9 cellular contexts compared by ENCODE assay signal in the genomic region with DNA sequence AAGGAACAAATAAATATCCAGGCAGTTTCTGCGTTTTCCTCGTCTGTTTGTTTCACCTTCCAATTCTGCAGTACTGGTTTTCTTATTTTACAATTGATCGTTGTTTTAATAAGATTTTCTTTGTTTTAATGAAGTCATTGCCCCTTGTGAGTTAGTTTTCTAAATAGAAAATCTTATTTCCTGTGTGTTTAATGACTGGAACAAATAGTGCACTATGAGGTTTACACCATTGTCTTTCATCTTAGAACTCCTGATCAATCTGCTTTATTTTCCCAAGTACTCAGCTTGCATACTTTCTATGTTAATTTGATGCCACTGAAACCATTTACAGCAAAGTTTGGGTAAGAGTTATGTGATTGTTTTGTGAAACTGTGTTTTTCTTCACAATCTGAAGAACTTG. TPM values are rescaled to one million over a fixed set of nuclear protein-coding genes. Genes with fewer than 3 reads are reported as not detected.
DNase-seq lines count a peak whose midpoint lies in the region; ATAC-seq and TF ChIP-seq lines count a peak whose summit lies in the region.
"Had no signal": no experiment of that assay in that cellular context is flagged by ENCODE, and none has a peak within 500 bp of the region (broad histone marks: within the 10 kb centered on the region; RNA-seq: fewer than 3 reads in every experiment).

No MANE protein-coding gene starts in this region.

- no peak overlapping the region for H4K5ac ChIP-seq in IMR-90 (ENCODE audit: low read depth, low read length)

- no peak overlapping the region for H4K91ac ChIP-seq in IMR-90 (ENCODE audit: insufficient read depth, low read depth, low read length)

- no peak overlapping the region for H3K4ac ChIP-seq in IMR-90 (ENCODE audit: low read depth, low read length)

- no peak overlapping the region for H2AK5ac ChIP-seq in IMR-90 (ENCODE audit: low read depth, low read length)

- H3K9me3 ChIP-seq in IMR-90 (ENCODE audit: control insufficient read depth, insufficient read depth, low read length) (no peaks in the 10 kb centered on the region), iPS-20b (ENCODE audit: insufficient read depth, low read depth, low read length) (no peaks in the 10 kb centered on the region)

- H3K9me3 Mint-ChIP-seq in activated naive CD8-positive, alpha-beta T cell treated with anti-CD3 and anti-CD28 coated beads, Interleukin-2, amount 50 U/mL, for 24 hours: peaks cover 5% of the 10 kb centered on the region
- H3K9me3 Mint-ChIP-seq in stimulated activated memory B cell treated with anti-CD40 and anti-IgM and Interleukin-4, amounts not matched to agents 10 μg/mL and 1 μg/mL and 100 μg/mL, for 72 hours: no peaks in the 10 kb centered on the region

- POLR2A ChIA-PET in IMR-90 (lab: Charles Lee; ENCODE audit: unreplicated experiment): interaction anchor here (0.7 kb wide), 1 partner anchor 263 kb away, joined by 3 read pairs; no protein-coding TSS in a partner anchor

- ATAC-seq in IMR-90 (ENCODE audit: low read depth): no peak
- ATAC-seq in activated naive CD8-positive, alpha-beta T cell treated with anti-CD3 and anti-CD28 coated beads, Interleukin-2, amount 50 U/mL, for 24 hours: no peak
- no peak for ATAC-seq in stimulated activated memory B cell treated with anti-CD40 and anti-IgM and Interleukin-4, amounts not matched to agents 10 μg/mL and 1 μg/mL and 100 μg/mL, for 72 hours

- no CpG with 5 or more reads among the region's 3 CpGs for WGBS in IMR-90 (ENCODE audit: extremely low coverage in 2 of 2, insufficient read length in 1 of 2), 2 experiments

- H3K27ac ChIP-seq in IMR-90 (ENCODE audit: insufficient read depth, low read length) (no peak overlapping the region), iPS-20b (ENCODE audit: low read length) (no peak overlapping the region)
- H3K27ac ChIP-seq: HL-60 had no signal

- peaks cover 16% of the 10 kb centered on the region for H3K27me3 Mint-ChIP-seq in activated naive CD8-positive, alpha-beta T cell treated with anti-CD3 and anti-CD28 coated beads, Interleukin-2, amount 50 U/mL, for 24 hours
- peaks cover 9% of the 10 kb centered on the region for H3K27me3 Mint-ChIP-seq in stimulated activated memory B cell treated with anti-CD40 and anti-IgM and Interleukin-4, amounts not matched to agents 10 μg/mL and 1 μg/mL and 100 μg/mL, for 72 hours

- CTCF ChIA-PET in IMR-90 (lab: Yijun Ruan, JAX): no interaction called here

- H3K36me3 Mint-ChIP-seq in activated naive CD8-positive, alpha-beta T cell treated with anti-CD3 and anti-CD28 coated beads, Interleukin-2, amount 50 U/mL, for 24 hours (ENCODE audit: low read depth): peaks cover 11% of the 10 kb centered on the region
- H3K36me3 Mint-ChIP-seq in stimulated activated memory B cell treated with anti-CD40 and anti-IgM and Interleukin-4, amounts not matched to agents 10 μg/mL and 1 μg/mL and 100 μg/mL, for 72 hours: peaks cover 8% of the 10 kb centered on the region

- H3K79me1 ChIP-seq in IMR-90 (ENCODE audit: low read depth in 1 of 2, low read length in 2 of 2): peaks cover 5 to 18% of the 10 kb centered on the region in 2 experiments; a peak in 3 of 4 replicates

- H2BK20ac ChIP-seq in IMR-90 (ENCODE audit: low read depth, low read length): no peak overlapping the region

- peak overlapping the region; percentile 94 for H2AFZ ChIP-seq in IMR-90 (replicated peaks; ENCODE audit: low read length, poor library complexity)

- H4K8ac ChIP-seq in IMR-90 (ENCODE audit: low read depth in 2 of 2, low read length in 2 of 2): no peak overlapping the region

- no peak overlapping the region for H3K23ac ChIP-seq in IMR-90 (ENCODE audit: low read depth, low read length)

- H3K9ac ChIP-seq in IMR-90 (ENCODE audit: low read depth, low read length): peak overlapping the region; percentile 75; the same call in 1 of the 2 replicates
- H3K9ac ChIP-seq in iPS-20b (ENCODE audit: low read depth, low read length): peak overlapping the region; percentile 67; the same call in 1 of the 2 replicates

- intact Hi-C loops in IMR-90 (cut with micrococcal nuclease): loop anchor here (5.0 kb wide), 1 partner anchor 47 kb away; no protein-coding TSS in a partner anchor

- no peak overlapping the region for H2AK9ac ChIP-seq in IMR-90 (replicated peaks; ENCODE audit: low read depth, low read length, poor library complexity)

- H3K4me2 ChIP-seq in IMR-90 (ENCODE audit: low read depth, low read length): peak overlapping the region; percentile 75

- dilution Hi-C loops in IMR-90 (cut with HindIII; ENCODE audit: low sequenced_read_pairs, unreplicated experiment): no loop called here

- H3K4me3 ChIP-seq in IMR-90 (ENCODE audit: insufficient read depth, low read depth, low read length) (peak overlapping the region; percentile 100), iPS-20b (ENCODE audit: low read length) (peak overlapping the region; percentile 80)

- no peak overlapping the region for H3K18ac ChIP-seq in IMR-90 (ENCODE audit: low read depth, low read length)

- no peak overlapping the region for H2BK15ac ChIP-seq in IMR-90 (ENCODE audit: low read depth, low read length)

- H3K4me1 ChIP-seq in IMR-90 (ENCODE audit: control insufficient read depth, insufficient read depth, low read length): no peaks in the 10 kb centered on the region
- peaks cover 13% of the 10 kb centered on the region; the same call in 1 of the 2 replicates for H3K4me1 ChIP-seq in iPS-20b (ENCODE audit: insufficient read depth, low read length)

- H2BK120ac ChIP-seq in IMR-90 (ENCODE audit: low read depth, low read length): no peak overlapping the region

- H3K14ac ChIP-seq in IMR-90 (replicated peaks; ENCODE audit: low read depth, low read length): no peak overlapping the region

- no peak overlapping the region for H3K56ac ChIP-seq in IMR-90 (ENCODE audit: extremely low read depth, insufficient read depth, low read length)

- TF ChIP-seq RAD21 in IMR-90 (IDR thresholded peaks at IDR 0.05; ENCODE audit: low read length): no peak

- H3K4me3 Mint-ChIP-seq in activated naive CD8-positive, alpha-beta T cell treated with anti-CD3 and anti-CD28 coated beads, Interleukin-2, amount 50 U/mL, for 24 hours: peak overlapping the region; percentile 90
- peak overlapping the region; percentile 95 for H3K4me3 Mint-ChIP-seq in stimulated activated memory B cell treated with anti-CD40 and anti-IgM and Interleukin-4, amounts not matched to agents 10 μg/mL and 1 μg/mL and 100 μg/mL, for 72 hours

- in situ Hi-C loops in IMR-90 (cut with MboI; ENCODE audit: low sequenced_read_pairs): no loop called here

- BruUV-seq in IMR-90 (replicated peaks; lab: Mats Ljungman, UMichigan): no TSS peak

- H3K27ac Mint-ChIP-seq in activated naive CD8-positive, alpha-beta T cell treated with anti-CD3 and anti-CD28 coated beads, Interleukin-2, amount 50 U/mL, for 24 hours: peak overlapping the region; percentile 96
- peak overlapping the region; percentile 98 for H3K27ac Mint-ChIP-seq in stimulated activated memory B cell treated with anti-CD40 and anti-IgM and Interleukin-4, amounts not matched to agents 10 μg/mL and 1 μg/mL and 100 μg/mL, for 72 hours

- H3K27me3 ChIP-seq in IMR-90 (ENCODE audit: control insufficient read depth, insufficient read depth, low read length): no peaks in the 10 kb centered on the region
- peaks cover 17% of the 10 kb centered on the region for H3K27me3 ChIP-seq in iPS-20b (ENCODE audit: insufficient read depth, low read length)

- 0 out of 2 replicates have a peak, but pooled peaks cover 3% of the 10 kb centered on the region for H3K9me1 ChIP-seq in IMR-90 (ENCODE audit: insufficient read depth, low read length)

- no peaks in the 10 kb centered on the region for H3K36me3 ChIP-seq in IMR-90 (ENCODE audit: control insufficient read depth, insufficient read depth, low read length)
- no peaks in the 10 kb centered on the region for H3K36me3 ChIP-seq in iPS-20b (ENCODE audit: insufficient read depth, low read depth, low read length)

- no peak for TF ChIP-seq CTCF in IMR-90 (conservative IDR thresholded peaks at IDR 0.05; ENCODE audit: low read depth, low read length)

- no peaks in the 10 kb centered on the region for H4K20me1 ChIP-seq in IMR-90 (ENCODE audit: insufficient read depth, low read length)

- H3K4me1 Mint-ChIP-seq in activated naive CD8-positive, alpha-beta T cell treated with anti-CD3 and anti-CD28 coated beads, Interleukin-2, amount 50 U/mL, for 24 hours: peaks cover 53% of the 10 kb centered on the region
- H3K4me1 Mint-ChIP-seq in stimulated activated memory B cell treated with anti-CD40 and anti-IgM and Interleukin-4, amounts not matched to agents 10 μg/mL and 1 μg/mL and 100 μg/mL, for 72 hours: peaks cover 9% of the 10 kb centered on the region

- no peak overlapping the region for H2BK5ac ChIP-seq in IMR-90 (ENCODE audit: low read depth, low read length, poor library complexity, severe bottlenecking)

- no peak for TF ChIP-seq POLR2A in IMR-90 (IDR thresholded peaks at IDR 0.05; ENCODE audit: low read depth, low read length)

- no peak for DNase-seq in IMR-90
- DNase-seq in activated naive CD8-positive, alpha-beta T cell treated with anti-CD3 and anti-CD28 coated beads, Interleukin-2, amount 50 U/mL, for 24 hours: no peak
- DNase-seq in ecto neural progenitor cell (ENCODE audit: low spot score): no peak
- DNase-seq in NCI-H510A treated with DMSO at 0.1 percent for 48 hours (lab: John Stamatoyannopoulos, UW): no peak
- no peak for DNase-seq in NCI-H1092 (lab: John Stamatoyannopoulos, UW)
- no peak for DNase-seq in DMS153 treated with DMSO at 0.1 percent for 48 hours (lab: John Stamatoyannopoulos, UW; ENCODE audit: unreplicated experiment)

TF ChIP-seq in IMR-90, 13 proteins besides CTCF, POLR2A, EP300 and RAD21 (continues in another document):
- TF ChIP-seq MAFK (IDR thresholded peaks at IDR 0.05; ENCODE audit: low read depth, low read length) (no peak), RFX5 (IDR thresholded peaks at IDR 0.05; ENCODE audit: low read depth, low read length) (no peak), MAZ (IDR thresholded peaks at IDR 0.05; ENCODE audit: borderline replicate concordance, low read depth, low read length) (no peak), FOS (IDR thresholded peaks at IDR 0.05; ENCODE audit: low read depth, low read length) (no peak), MXI1 (IDR thresholded peaks at IDR 0.05; ENCODE audit: borderline replicate concordance, low read depth, low read length) (no peak), SMC3 (IDR thresholded peaks at IDR 0.05; ENCODE audit: low read depth, low read length) (no peak), CEBPB (IDR thresholded peaks at IDR 0.05; ENCODE audit: low read depth, low read length) (no peak)
- TF ChIP-seq, protein P1, sequence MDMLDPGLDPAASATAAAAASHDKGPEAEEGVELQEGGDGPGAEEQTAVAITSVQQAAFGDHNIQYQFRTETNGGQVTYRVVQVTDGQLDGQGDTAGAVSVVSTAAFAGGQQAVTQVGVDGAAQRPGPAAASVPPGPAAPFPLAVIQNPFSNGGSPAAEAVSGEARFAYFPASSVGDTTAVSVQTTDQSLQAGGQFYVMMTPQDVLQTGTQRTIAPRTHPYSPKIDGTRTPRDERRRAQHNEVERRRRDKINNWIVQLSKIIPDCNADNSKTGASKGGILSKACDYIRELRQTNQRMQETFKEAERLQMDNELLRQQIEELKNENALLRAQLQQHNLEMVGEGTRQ (IDR thresholded peaks at IDR 0.05; ENCODE audit: low read depth, low read length): no peak

RNA-seq across cellular contexts. Expression of a gene that starts 1.3 kb away (rescaled TPM):
- total RNA-seq in IMR-90 (2012; rRNA removed): 7.2 and 12.5 TPM in 2 replicates
- 7.4 and 9.5 TPM in 2 replicates for polyA plus RNA-seq in IMR-90 (2012; rRNA removed)
- polyA plus RNA-seq in IMR-90 (2012; cell fraction: cytosol; rRNA removed): 3.2 and 4.0 TPM in 2 replicates
- 4.6 and 13.8 TPM in 2 replicates for polyA plus RNA-seq in IMR-90 (2012; cell fraction: nucleus; rRNA removed; ENCODE audit: low replicate concordance)
